In genomic region chr20:34365765-34366213, GRCh38 we compare ENCODE assay signal across 9 cellular contexts. TPM values are rescaled to one million over a fixed set of nuclear protein-coding genes. Genes with fewer than 3 reads are reported as not detected.
A peak's percentile ranks its signal among the peaks of the same experiment; 100 is the strongest.
DNase-seq lines count a peak whose midpoint lies in the region; FAIRE-seq and TF ChIP-seq lines count a peak whose summit lies in the region.
"Had no signal": no experiment of that assay in that cellular context is flagged by ENCODE, and none has a peak within 500 bp of the region (broad histone marks: within the 10 kb centered on the region; RNA-seq: fewer than 3 reads in every experiment).

No MANE protein-coding gene starts in this region.

- peaks cover 0 to 2% (median 0%) of the 10 kb centered on the region in 5 experiments for H3K9me3 Mint-ChIP-seq in brain

- peak overlapping the region; percentile 5 to 73 (median 32) for H3K27ac Mint-ChIP-seq in brain

- H3K9me2 ChIP-seq in MM.1S (replicated peaks; ENCODE audit: insufficient read depth, low read length): no peaks in the 10 kb centered on the region

- no peak overlapping the region; the same call in 1 of the 2 replicates for H3K27ac ChIP-seq in MM.1S (ENCODE audit: low read length)
- no peak overlapping the region for H3K27ac ChIP-seq in small intestine (ENCODE audit: low read depth in 1 of 2, low read length in 1 of 2)

- no peak overlapping the region for H2AFZ ChIP-seq in MM.1S (ENCODE audit: low read length)

- peak overlapping the region; percentile 13; the same call in 1 of the 2 replicates for H3K4me2 ChIP-seq in MM.1S (ENCODE audit: low read depth, low read length)

- H3K9me3 ChIP-seq in MM.1S (replicated peaks; ENCODE audit: insufficient read depth, low read length): no peaks in the 10 kb centered on the region
- no peaks in the 10 kb centered on the region for H3K9me3 ChIP-seq in small intestine (ENCODE audit: control insufficient read depth, low read depth)

- peak overlapping the region; percentile 28 to 94 (median 51) for H3K4me3 Mint-ChIP-seq in brain

- no peak for FAIRE-seq in small intestine (lab: Jason Lieb, UNC)

- H3K79me2 ChIP-seq in MM.1S (ENCODE audit: low read length): peaks cover 77% of the 10 kb centered on the region

- peaks cover 4% of the 10 kb centered on the region for H3K27me3 Mint-ChIP-seq in brain

- peaks cover 7% of the 10 kb centered on the region; the same call in 1 of the 2 replicates for H4K20me1 ChIP-seq in MM.1S (ENCODE audit: insufficient read depth, low read length)

- H3K36me3 Mint-ChIP-seq in brain: peaks cover 60% of the 10 kb centered on the region

- DNase-seq in stimulated activated CD4-positive, alpha-beta T cell treated with anti-CD3 and anti-CD28 coated beads, Interleukin-15, amount 100 ng/mL, for 24 hours: peak; percentile 24
- DNase-seq in stimulated activated CD4-positive, alpha-beta T cell treated with anti-CD3 and anti-CD28 coated beads, Interleukin-4, amount 100 ng/mL, for 4 hours: no peak
- DNase-seq in MM.1S (peak; percentile 38), kidney glomerular epithelial cell (lab: John Stamatoyannopoulos, UW) (no peak), islet precursor cell (no peak), kidney tubule cell (ENCODE audit: low spot score) (no peak), small intestine (no peak)
- DNase-seq: cortex of kidney had no signal

- WGBS in small intestine, 3 donors: 58 to 81% (median 68%) methylated on average over 3 of the region's 3 CpGs

- H3K4me1 ChIP-seq in MM.1S (ENCODE audit: low read length): peaks cover 26% of the 10 kb centered on the region
- peaks cover 6 to 7% of the 10 kb centered on the region in 2 donors for H3K4me1 ChIP-seq in small intestine (ENCODE audit: control insufficient read depth in 2 of 2, insufficient read depth in 1 of 2, low read depth in 1 of 2, low read length in 1 of 2)

- TF ChIP-seq CTCF in MM.1S (IDR thresholded peaks at IDR 0.05; ENCODE audit: low read length) (no peak), brain (conservative IDR thresholded peaks at IDR 0.05) (no peak)

- no peak overlapping the region for H3K9ac ChIP-seq in MM.1S (ENCODE audit: low read length)

- H3K36me3 ChIP-seq in MM.1S (replicated peaks; ENCODE audit: insufficient read depth, low read length) (0 out of 2 replicates have a peak, but pooled peaks cover 6% of the 10 kb centered on the region), small intestine (ENCODE audit: control insufficient read depth in 2 of 2, insufficient read depth in 2 of 2, low read length in 2 of 2) (peaks cover 3 to 11% of the 10 kb centered on the region in 2 donors)

- peaks cover 54% of the 10 kb centered on the region for H3K4me1 Mint-ChIP-seq in brain

- peaks cover 17% of the 10 kb centered on the region; the same call in 1 of the 2 replicates for H3F3A ChIP-seq in MM.1S (ENCODE audit: insufficient read depth, low read length)

- H3K4me3 ChIP-seq in MM.1S (ENCODE audit: low read length) (no peak overlapping the region), small intestine (ENCODE audit: low read depth in 1 of 2, low read length in 2 of 2) (no peak overlapping the region)

- no peaks in the 10 kb centered on the region for H3K27me3 ChIP-seq in MM.1S (replicated peaks; ENCODE audit: insufficient read depth, low read length)
- H3K27me3 ChIP-seq in small intestine (ENCODE audit: control insufficient read depth in 2 of 2, insufficient read depth in 2 of 2, low read length in 2 of 2): no peaks in the 10 kb centered on the region

RNA-seq across cellular contexts. Expression of gene ITCH, which starts 2.7 kb away (rescaled TPM):
- 17.7 TPM for polyA plus RNA-seq in brain (ENCODE audit: insufficient read depth, low read depth, low replicate concordance)
- 10 to 100 TPM; 12.0 to 18.3 (median 15.1) TPM for polyA plus RNA-seq in small intestine

Comparison
In these comparisons a context has a peak if more than half of its experiments do, and no peak if none do; other contexts are left out.
1. DNase-seq: peak in stimulated activated CD4-positive, alpha-beta T cell treated with anti-CD3 and anti-CD28 coated beads, Interleukin-15, amount 100 ng/mL, for 24 hours (single experiment) and MM.1S (single experiment); none in stimulated activated CD4-positive, alpha-beta T cell treated with anti-CD3 and anti-CD28 coated beads, Interleukin-4, amount 100 ng/mL, for 4 hours (0 of 2), kidney glomerular epithelial cell (single experiment), islet precursor cell (single experiment), kidney tubule cell (single experiment) and small intestine (single experiment).